ENCODE assay signal across 11 cellular contexts in the genomic region with DNA sequence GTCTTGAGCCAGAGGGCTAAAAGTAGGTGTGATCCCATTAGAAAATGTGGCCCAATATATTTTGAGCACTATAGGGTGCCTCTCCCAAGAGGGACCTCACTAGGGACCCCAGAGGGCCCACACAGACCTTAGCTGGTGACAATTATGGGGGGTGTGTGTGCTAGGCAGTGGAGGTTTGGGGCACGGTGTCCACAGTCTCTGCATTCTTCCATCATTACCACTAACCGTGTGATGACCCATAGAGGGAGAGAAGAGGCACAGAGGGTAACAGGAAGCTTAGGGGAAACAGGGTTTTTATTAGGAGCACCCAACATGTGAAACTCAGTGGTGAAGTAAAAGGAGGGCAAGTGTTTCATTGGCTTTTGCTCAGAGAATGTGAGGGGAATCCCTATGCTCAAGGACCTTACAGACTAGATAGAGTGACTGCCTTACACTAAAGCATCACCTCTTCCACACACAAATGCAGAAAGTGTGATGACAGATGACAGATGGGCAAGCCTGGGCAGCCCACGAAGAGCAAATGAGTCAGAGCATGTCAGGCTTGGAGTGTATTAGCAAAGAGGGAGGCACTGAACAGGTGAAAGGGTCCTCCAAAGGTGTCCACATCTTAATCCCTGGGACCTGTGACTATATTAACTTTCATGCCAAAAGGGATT. TPM values are rescaled to one million over a fixed set of nuclear protein-coding genes. Genes with fewer than 3 reads are reported as not detected.
DNase-seq lines count a peak whose midpoint lies in the region; ATAC-seq and TF ChIP-seq lines count a peak whose summit lies in the region.
"Had no signal": no experiment of that assay in that cellular context is flagged by ENCODE, and none has a peak within 500 bp of the region (broad histone marks: within the 10 kb centered on the region; RNA-seq: fewer than 3 reads in every experiment).

No MANE protein-coding gene starts in this region.

- no peak overlapping the region for H3K4me3 Mint-ChIP-seq in activated CD8-positive, alpha-beta T cell treated with anti-CD3 and anti-CD28 coated beads for 36 hours
- no peak overlapping the region for H3K4me3 Mint-ChIP-seq in activated CD8-positive, alpha-beta T cell treated with anti-CD3 and anti-CD28 coated beads, Interleukin-2, amount 10 ng/mL, durations not matched to agents 7 days and 5 days
- no peak overlapping the region for H3K4me3 Mint-ChIP-seq in stimulated activated naive CD8-positive, alpha-beta T cell treated with anti-CD3 and anti-CD28 coated beads, Interleukin-15, Interleukin-2, amounts not matched to agents 100 ng/mL and 50 ng/mL, for 24 hours

- POLR2A ChIA-PET in activated CD8-positive, alpha-beta T cell treated with anti-CD3 and anti-CD28 coated beads for 36 hours (lab: Charles Lee), result no interaction called here
- POLR2A ChIA-PET in activated CD8-positive, alpha-beta T cell treated with anti-CD3 and anti-CD28 coated beads, Interleukin-2, amount 10 ng/mL, durations not matched to agents 7 days and 5 days (lab: Charles Lee), result interaction anchor here (0.8 kb wide), 1 partner anchor 19 kb away, joined by 3 read pairs; no protein-coding TSS in a partner anchor

- no peak for TF ChIP-seq CTCF in activated CD8-positive, alpha-beta T cell treated with anti-CD3 and anti-CD28 coated beads for 36 hours (IDR thresholded peaks at IDR 0.05)

- ATAC-seq in activated CD8-positive, alpha-beta T cell treated with anti-CD3 and anti-CD28 coated beads for 36 hours, result peak; percentile 89
- ATAC-seq in activated CD8-positive, alpha-beta T cell treated with anti-CD3 and anti-CD28 coated beads, Interleukin-2, amount 10 ng/mL, durations not matched to agents 7 days and 5 days, result no peak
- ATAC-seq in HG02759 (IDR thresholded peaks at IDR 0.05; ENCODE audit: unreplicated experiment), result peak; percentile 66

- CTCF ChIA-PET in activated CD8-positive, alpha-beta T cell treated with anti-CD3 and anti-CD28 coated beads for 36 hours (lab: Charles Lee), result no interaction called here
- CTCF ChIA-PET in activated CD8-positive, alpha-beta T cell treated with anti-CD3 and anti-CD28 coated beads, Interleukin-2, amount 10 ng/mL, durations not matched to agents 7 days and 5 days (lab: Charles Lee), result no interaction called here

- no peaks in the 10 kb centered on the region for H3K4me1 Mint-ChIP-seq in activated CD8-positive, alpha-beta T cell treated with anti-CD3 and anti-CD28 coated beads for 36 hours (ENCODE audit: low read depth)
- H3K4me1 Mint-ChIP-seq in activated CD8-positive, alpha-beta T cell treated with anti-CD3 and anti-CD28 coated beads, Interleukin-2, amount 10 ng/mL, durations not matched to agents 7 days and 5 days (ENCODE audit: low read depth), result no peaks in the 10 kb centered on the region
- H3K4me1 Mint-ChIP-seq in stimulated activated naive CD8-positive, alpha-beta T cell treated with anti-CD3 and anti-CD28 coated beads, Interleukin-15, Interleukin-2, amounts not matched to agents 100 ng/mL and 50 ng/mL, for 24 hours (ENCODE audit: low read depth), result peaks cover 6% of the 10 kb centered on the region

- H3K27ac Mint-ChIP-seq in activated CD8-positive, alpha-beta T cell treated with anti-CD3 and anti-CD28 coated beads for 36 hours, result no peak overlapping the region
- no peak overlapping the region for H3K27ac Mint-ChIP-seq in activated CD8-positive, alpha-beta T cell treated with anti-CD3 and anti-CD28 coated beads, Interleukin-2, amount 10 ng/mL, durations not matched to agents 7 days and 5 days
- peak overlapping the region; percentile 43 for H3K27ac Mint-ChIP-seq in stimulated activated naive CD8-positive, alpha-beta T cell treated with anti-CD3 and anti-CD28 coated beads, Interleukin-15, Interleukin-2, amounts not matched to agents 100 ng/mL and 50 ng/mL, for 24 hours

- no peaks in the 10 kb centered on the region for H3K9me3 Mint-ChIP-seq in activated CD8-positive, alpha-beta T cell treated with anti-CD3 and anti-CD28 coated beads for 36 hours
- H3K9me3 Mint-ChIP-seq in activated CD8-positive, alpha-beta T cell treated with anti-CD3 and anti-CD28 coated beads, Interleukin-2, amount 10 ng/mL, durations not matched to agents 7 days and 5 days (ENCODE audit: insufficient read depth), result no peaks in the 10 kb centered on the region
- no peaks in the 10 kb centered on the region for H3K9me3 Mint-ChIP-seq in stimulated activated naive CD8-positive, alpha-beta T cell treated with anti-CD3 and anti-CD28 coated beads, Interleukin-15, Interleukin-2, amounts not matched to agents 100 ng/mL and 50 ng/mL, for 24 hours

- H3K27me3 Mint-ChIP-seq in activated CD8-positive, alpha-beta T cell treated with anti-CD3 and anti-CD28 coated beads for 36 hours, result no peaks in the 10 kb centered on the region
- H3K27me3 Mint-ChIP-seq in activated CD8-positive, alpha-beta T cell treated with anti-CD3 and anti-CD28 coated beads, Interleukin-2, amount 10 ng/mL, durations not matched to agents 7 days and 5 days (ENCODE audit: low read depth), result no peaks in the 10 kb centered on the region
- H3K27me3 Mint-ChIP-seq in stimulated activated naive CD8-positive, alpha-beta T cell treated with anti-CD3 and anti-CD28 coated beads, Interleukin-15, Interleukin-2, amounts not matched to agents 100 ng/mL and 50 ng/mL, for 24 hours, result no peaks in the 10 kb centered on the region

- DNase-seq in activated CD8-positive, alpha-beta T cell treated with anti-CD3 and anti-CD28 coated beads for 36 hours, result peak; percentile 33
- no peak for DNase-seq in activated CD8-positive, alpha-beta T cell treated with anti-CD3 and anti-CD28 coated beads, Interleukin-2, amount 10 ng/mL, durations not matched to agents 7 days and 5 days
- DNase-seq in NCI-H524 (lab: John Stamatoyannopoulos, UW) (peak; percentile 62 to 91), NCI-H1092 (lab: John Stamatoyannopoulos, UW) (no peak), NCI-H345 treated with DMSO at 0.1 percent for 48 hours (lab: John Stamatoyannopoulos, UW; ENCODE audit: unreplicated experiment) (no peak), NCI-H128 (lab: John Stamatoyannopoulos, UW; ENCODE audit: unreplicated experiment) (no peak)
- DNase-seq: midbrain, NCI-H2029 treated with DMSO at 0.1 percent for 48 hours, RPMI8226 had no signal

- intact Hi-C loops in activated CD8-positive, alpha-beta T cell treated with anti-CD3 and anti-CD28 coated beads for 36 hours (cut with micrococcal nuclease), result no loop called here

- H3K36me3 Mint-ChIP-seq in activated CD8-positive, alpha-beta T cell treated with anti-CD3 and anti-CD28 coated beads for 36 hours (ENCODE audit: low read depth), result no peaks in the 10 kb centered on the region
- no peaks in the 10 kb centered on the region for H3K36me3 Mint-ChIP-seq in activated CD8-positive, alpha-beta T cell treated with anti-CD3 and anti-CD28 coated beads, Interleukin-2, amount 10 ng/mL, durations not matched to agents 7 days and 5 days (ENCODE audit: low read depth)
- H3K36me3 Mint-ChIP-seq in stimulated activated naive CD8-positive, alpha-beta T cell treated with anti-CD3 and anti-CD28 coated beads, Interleukin-15, Interleukin-2, amounts not matched to agents 100 ng/mL and 50 ng/mL, for 24 hours (ENCODE audit: low read depth), result no peaks in the 10 kb centered on the region

RNA-seq across cellular contexts. Expression of gene ACTL7A, which starts 2.5 kb away (rescaled TPM):
- not detected for total RNA-seq in activated CD8-positive, alpha-beta T cell treated with anti-CD3 and anti-CD28 coated beads for 36 hours
- total RNA-seq in activated CD8-positive, alpha-beta T cell treated with anti-CD3 and anti-CD28 coated beads, Interleukin-2, amount 10 ng/mL, durations not matched to agents 7 days and 5 days, result not detected

RNA-seq across cellular contexts. Expression of gene ACTL7B, which starts 3.8 kb away (rescaled TPM):
- total RNA-seq in activated CD8-positive, alpha-beta T cell treated with anti-CD3 and anti-CD28 coated beads for 36 hours, result not detected
- total RNA-seq in activated CD8-positive, alpha-beta T cell treated with anti-CD3 and anti-CD28 coated beads, Interleukin-2, amount 10 ng/mL, durations not matched to agents 7 days and 5 days, result not detected

Comparison
In these comparisons a context has a peak if more than half of its experiments do, and no peak if none do; other contexts are left out.
1. DNase-seq: peak in activated CD8-positive, alpha-beta T cell treated with anti-CD3 and anti-CD28 coated beads for 36 hours (single experiment) and NCI-H524 (2 of 2); none in activated CD8-positive, alpha-beta T cell treated with anti-CD3 and anti-CD28 coated beads, Interleukin-2, amount 10 ng/mL, durations not matched to agents 7 days and 5 days (single experiment), NCI-H1092 (single experiment), NCI-H345 treated with DMSO at 0.1 percent for 48 hours (single experiment) and NCI-H128 (single experiment).